In genomic region chr19:12871681-12872080, GRCh38 we compare ENCODE assay signal across 25 cellular contexts. TPM values are rescaled to one million over a fixed set of nuclear protein-coding genes. Genes with fewer than 3 reads are reported as not detected.
"Had no signal": no experiment of that assay in that cellular context is flagged by ENCODE, and none has a peak within 500 bp of the region (broad histone marks: within the 10 kb centered on the region; RNA-seq: fewer than 3 reads in every experiment).

No MANE protein-coding gene starts in this region.

- H3K27ac Mint-ChIP-seq: activated CD8-positive, alpha-beta T cell treated with anti-CD3 and anti-CD28 coated beads, Interleukin-2, amount 10 ng/mL, durations not matched to agents 7 days and 5 days; activated naive CD8-positive, alpha-beta T cell treated with anti-CD3 and anti-CD28 coated beads, Interleukin-2, amount 10 ng/mL, durations not matched to agents 7 days and 5 days had no signal

- H3K9me3 Mint-ChIP-seq: activated naive CD8-positive, alpha-beta T cell treated with anti-CD3 and anti-CD28 coated beads, Interleukin-2, amount 10 ng/mL, durations not matched to agents 7 days and 5 days had no signal

- H3K27me3 Mint-ChIP-seq: activated naive CD8-positive, alpha-beta T cell treated with anti-CD3 and anti-CD28 coated beads, Interleukin-2, amount 10 ng/mL, durations not matched to agents 7 days and 5 days had no signal

- H3K27ac ChIP-seq: adrenal gland, breast epithelium, Peyer's patch, SJSA1 had no signal

- H3K4me3 ChIP-seq: adrenal gland, breast epithelium, MG63, Peyer's patch, SJSA1 had no signal

- H3K4me1 ChIP-seq: breast epithelium, SJSA1 had no signal

- DNase-seq: activated CD4-positive, alpha-beta T cell treated with anti-CD3 and anti-CD28 coated beads, Interleukin-2, amount 50 U/mL, for 4 hours; activated CD8-positive, alpha-beta memory T cell treated with anti-CD3 and anti-CD28 coated beads, Interleukin-2, amount 50 U/mL, for 48 hours; activated CD8-positive, alpha-beta T cell treated with anti-CD3 and anti-CD28 coated beads, Interleukin-2, amount 10 ng/mL, durations not matched to agents 7 days and 5 days; activated naive CD4-positive, alpha-beta T cell treated with anti-CD3 and anti-CD28 coated beads, Interleukin-2, amount 50 U/mL, for 16 hours; activated naive CD8-positive, alpha-beta T cell treated with anti-CD3 and anti-CD28 coated beads, Interleukin-2, amount 10 ng/mL, durations not matched to agents 7 days and 5 days; activated T-cell treated with anti-CD3 and anti-CD28 coated beads, Interleukin-2, amount 50 U/mL, for 1 hour; adrenal gland; caudate nucleus; MG63; MV-4-11; NCI-H1105; NCI-H1436; NCI-H1694 treated with DMSO at 0.1 percent for 48 hours; NCI-H2029 treated with DMSO at 0.1 percent for 48 hours; NCI-H345; NCI-H510A treated with DMSO at 0.1 percent for 48 hours; Peyer's patch; SHP77; SW 1271 had no signal

- H3K9me3 ChIP-seq: adrenal gland, breast epithelium, Peyer's patch, SJSA1 had no signal

- H3K27me3 ChIP-seq: adrenal gland, breast epithelium, Peyer's patch, SJSA1 had no signal

- ATAC-seq: activated CD4-positive, CD25-positive, alpha-beta regulatory T cell treated with anti-CD3 and anti-CD28 coated beads, Interleukin-2, amount 50 U/mL, for 24 hours; activated CD8-positive, alpha-beta T cell treated with anti-CD3 and anti-CD28 coated beads, Interleukin-2, amount 10 ng/mL, durations not matched to agents 7 days and 5 days; SK-N-SH treated with all-trans-retinoic acid at 6 μM for 48 hours had no signal

- H3K4me3 Mint-ChIP-seq: activated CD8-positive, alpha-beta T cell treated with anti-CD3 and anti-CD28 coated beads, Interleukin-2, amount 10 ng/mL, durations not matched to agents 7 days and 5 days; activated naive CD8-positive, alpha-beta T cell treated with anti-CD3 and anti-CD28 coated beads, Interleukin-2, amount 10 ng/mL, durations not matched to agents 7 days and 5 days had no signal

- H3K36me3 ChIP-seq: breast epithelium, MG63, SJSA1 had no signal

RNA-seq across cellular contexts. Expression of gene KLF1, which starts 15.3 kb away (rescaled TPM):
- total RNA-seq: breast epithelium, Peyer's patch, SJSA1 had no signal
- polyA plus RNA-seq: aorta had no signal

RNA-seq across cellular contexts. Expression of gene MAST1, which starts 33.4 kb away (rescaled TPM):
- total RNA-seq: SJSA1 had no signal

RNA-seq across cellular contexts. Expression of gene RTBDN, which starts 37.3 kb away (rescaled TPM):
- total RNA-seq: activated CD8-positive, alpha-beta T cell treated with anti-CD3 and anti-CD28 coated beads, Interleukin-2, amount 10 ng/mL, durations not matched to agents 7 days and 5 days; activated naive CD8-positive, alpha-beta T cell treated with anti-CD3 and anti-CD28 coated beads, Interleukin-2, amount 10 ng/mL, durations not matched to agents 7 days and 5 days; aorta; breast epithelium; Peyer's patch; SJSA1; T-helper 1 cell treated with Interleukin-12 subunit alpha and Interleukin-12 subunit beta and Interleukin-4 antibody, amounts not matched to agents 30 ng/mL and 1 ng/mL, for 36 hours had no signal
